Comparison of ENCODE assay signal across 2 cellular contexts in the genomic region with DNA sequence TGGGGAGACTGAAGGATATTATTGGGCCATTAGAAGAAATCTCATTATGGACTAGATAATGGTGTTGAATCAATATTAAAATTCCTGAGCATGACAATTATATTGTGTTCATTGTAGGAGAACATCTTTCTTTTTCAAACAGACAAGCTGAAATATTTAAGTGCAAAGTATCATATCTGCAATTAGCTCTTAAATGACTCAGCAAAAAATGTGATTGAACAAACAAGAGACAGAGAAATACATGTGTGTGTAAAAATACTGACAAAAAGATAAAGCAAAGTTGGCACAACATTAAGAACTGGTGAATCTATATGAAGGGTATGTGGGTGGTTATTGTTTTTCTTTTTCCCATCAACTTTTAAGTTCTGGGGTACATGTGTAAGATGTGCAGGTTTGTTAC.
TF ChIP-seq lines count a peak whose summit lies in the region.

No MANE protein-coding gene starts in this region.

TF ChIP-seq in GM23338, 12 proteins besides CTCF, POLR2A, EP300 and RAD21 (continued from another document):
- TF ChIP-seq, protein P1, sequence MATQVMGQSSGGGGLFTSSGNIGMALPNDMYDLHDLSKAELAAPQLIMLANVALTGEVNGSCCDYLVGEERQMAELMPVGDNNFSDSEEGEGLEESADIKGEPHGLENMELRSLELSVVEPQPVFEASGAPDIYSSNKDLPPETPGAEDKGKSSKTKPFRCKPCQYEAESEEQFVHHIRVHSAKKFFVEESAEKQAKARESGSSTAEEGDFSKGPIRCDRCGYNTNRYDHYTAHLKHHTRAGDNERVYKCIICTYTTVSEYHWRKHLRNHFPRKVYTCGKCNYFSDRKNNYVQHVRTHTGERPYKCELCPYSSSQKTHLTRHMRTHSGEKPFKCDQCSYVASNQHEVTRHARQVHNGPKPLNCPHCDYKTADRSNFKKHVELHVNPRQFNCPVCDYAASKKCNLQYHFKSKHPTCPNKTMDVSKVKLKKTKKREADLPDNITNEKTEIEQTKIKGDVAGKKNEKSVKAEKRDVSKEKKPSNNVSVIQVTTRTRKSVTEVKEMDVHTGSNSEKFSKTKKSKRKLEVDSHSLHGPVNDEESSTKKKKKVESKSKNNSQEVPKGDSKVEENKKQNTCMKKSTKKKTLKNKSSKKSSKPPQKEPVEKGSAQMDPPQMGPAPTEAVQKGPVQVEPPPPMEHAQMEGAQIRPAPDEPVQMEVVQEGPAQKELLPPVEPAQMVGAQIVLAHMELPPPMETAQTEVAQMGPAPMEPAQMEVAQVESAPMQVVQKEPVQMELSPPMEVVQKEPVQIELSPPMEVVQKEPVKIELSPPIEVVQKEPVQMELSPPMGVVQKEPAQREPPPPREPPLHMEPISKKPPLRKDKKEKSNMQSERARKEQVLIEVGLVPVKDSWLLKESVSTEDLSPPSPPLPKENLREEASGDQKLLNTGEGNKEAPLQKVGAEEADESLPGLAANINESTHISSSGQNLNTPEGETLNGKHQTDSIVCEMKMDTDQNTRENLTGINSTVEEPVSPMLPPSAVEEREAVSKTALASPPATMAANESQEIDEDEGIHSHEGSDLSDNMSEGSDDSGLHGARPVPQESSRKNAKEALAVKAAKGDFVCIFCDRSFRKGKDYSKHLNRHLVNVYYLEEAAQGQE (IDR thresholded peaks at IDR 0.05; ENCODE audit: unreplicated experiment): no peak
- TF ChIP-seq ZNF331 (CRISPR knock-in tag; IDR thresholded peaks at IDR 0.05; ENCODE audit: low read depth) (no peak), CREB1 (CRISPR knock-in tag; IDR thresholded peaks at IDR 0.05; ENCODE audit: low read depth) (no peak), ZNF114 (CRISPR knock-in tag; IDR thresholded peaks at IDR 0.05) (no peak), JUNB (IDR thresholded peaks at IDR 0.05; ENCODE audit: unreplicated experiment) (no peak), POLR2AphosphoS5 (IDR thresholded peaks at IDR 0.05; ENCODE audit: low read depth) (no peak)
- TF ChIP-seq, protein P2, sequence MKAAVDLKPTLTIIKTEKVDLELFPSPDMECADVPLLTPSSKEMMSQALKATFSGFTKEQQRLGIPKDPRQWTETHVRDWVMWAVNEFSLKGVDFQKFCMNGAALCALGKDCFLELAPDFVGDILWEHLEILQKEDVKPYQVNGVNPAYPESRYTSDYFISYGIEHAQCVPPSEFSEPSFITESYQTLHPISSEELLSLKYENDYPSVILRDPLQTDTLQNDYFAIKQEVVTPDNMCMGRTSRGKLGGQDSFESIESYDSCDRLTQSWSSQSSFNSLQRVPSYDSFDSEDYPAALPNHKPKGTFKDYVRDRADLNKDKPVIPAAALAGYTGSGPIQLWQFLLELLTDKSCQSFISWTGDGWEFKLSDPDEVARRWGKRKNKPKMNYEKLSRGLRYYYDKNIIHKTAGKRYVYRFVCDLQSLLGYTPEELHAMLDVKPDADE (IDR thresholded peaks at IDR 0.05): no peak

TF ChIP-seq in K562, 482 proteins besides CTCF, POLR2A, EP300 and RAD21 (continued from another document):
- TF ChIP-seq, protein P1 (CRISPR knock-in tag; IDR thresholded peaks at IDR 0.05; ENCODE audit: low read depth): no peak
